In genomic region chr9:15846611-15847010, GRCh38 we compare ENCODE assay signal across 27 cellular contexts.
"Had no signal": no experiment of that assay in that cellular context is flagged by ENCODE, and none has a peak within 500 bp of the region (broad histone marks: within the 10 kb centered on the region; RNA-seq: fewer than 3 reads in every experiment).

No MANE protein-coding gene starts in this region.

- H3K4me1 Mint-ChIP-seq: activated B cell treated with CpG ODN at 0.5 μM for 24 hours; activated CD4-positive, alpha-beta T cell treated with anti-CD3 and anti-CD28 coated beads, Interleukin-2, amount 10 ng/mL, durations not matched to agents 24 days and 14 days; activated CD8-positive, alpha-beta memory T cell treated with anti-CD3 and anti-CD28 coated beads, Interleukin-2, amount 10 ng/mL, durations not matched to agents 7 days and 5 days; activated naive CD4-positive, alpha-beta T cell treated with anti-CD3 and anti-CD28 coated beads, Interleukin-2, amount 50 U/mL, for 24 hours; T-helper 17 cell had no signal

- H3K27me3 Mint-ChIP-seq: activated B cell treated with CpG ODN at 0.5 μM for 24 hours; activated CD4-positive, alpha-beta T cell treated with anti-CD3 and anti-CD28 coated beads, Interleukin-2, amount 10 ng/mL, durations not matched to agents 24 days and 14 days; activated CD8-positive, alpha-beta memory T cell treated with anti-CD3 and anti-CD28 coated beads, Interleukin-2, amount 10 ng/mL, durations not matched to agents 7 days and 5 days; activated naive CD4-positive, alpha-beta T cell treated with anti-CD3 and anti-CD28 coated beads, Interleukin-2, amount 50 U/mL, for 24 hours; activated T-cell treated with anti-CD3 and anti-CD28 coated beads, Interleukin-2, amount 50 U/mL, for 24 hours; T-helper 17 cell had no signal

- H3K36me3 Mint-ChIP-seq: activated CD8-positive, alpha-beta memory T cell treated with anti-CD3 and anti-CD28 coated beads, Interleukin-2, amount 10 ng/mL, durations not matched to agents 7 days and 5 days; activated naive CD4-positive, alpha-beta T cell treated with anti-CD3 and anti-CD28 coated beads, Interleukin-2, amount 50 U/mL, for 24 hours had no signal

- DNase-seq: activated B cell treated with CpG ODN at 0.5 μM for 24 hours; activated CD4-positive, alpha-beta T cell treated with anti-CD3 and anti-CD28 coated beads for 1 hour; activated CD4-positive, alpha-beta T cell treated with anti-CD3 and anti-CD28 coated beads, Interleukin-2, amount 10 ng/mL, durations not matched to agents 24 days and 14 days; activated CD4-positive, alpha-beta T cell treated with anti-CD3 and anti-CD28 coated beads, Interleukin-2, amount 50 U/mL, for 48 hours; activated CD8-positive, alpha-beta memory T cell treated with anti-CD3 and anti-CD28 coated beads, Interleukin-2, amount 10 ng/mL, durations not matched to agents 7 days and 5 days; activated effector memory CD4-positive, alpha-beta T cell treated with Interleukin-2 at 50 U/mL for 16 hours; activated naive CD4-positive, alpha-beta T cell; activated T-cell treated with anti-CD3 and anti-CD28 coated beads, Interleukin-2, amount 50 U/mL, for 24 hours; aorta; body of pancreas; central memory CD4-positive, alpha-beta T cell; NCI-H1092; NCI-H1417; NCI-H2029; NCI-H2107; NCI-H2171 treated with DMSO at 0.1 percent for 48 hours; NCI-H345; NCI-H510A; NCI-H526 treated with DMSO at 0.1 percent for 48 hours; NCI-H82; SIG-M5; T-helper 17 cell; T-helper 9 cell had no signal

- H3K9me3 ChIP-seq: body of pancreas had no signal

- H3K27ac ChIP-seq: body of pancreas, KMS-11 had no signal

- ATAC-seq: activated CD8-positive, alpha-beta memory T cell treated with anti-CD3 and anti-CD28 coated beads, Interleukin-2, amount 10 ng/mL, durations not matched to agents 7 days and 5 days; body of pancreas; T-helper 17 cell had no signal

- H3K4me3 Mint-ChIP-seq: activated B cell treated with CpG ODN at 0.5 μM for 24 hours; activated CD4-positive, alpha-beta T cell treated with anti-CD3 and anti-CD28 coated beads, Interleukin-2, amount 10 ng/mL, durations not matched to agents 24 days and 14 days; activated CD8-positive, alpha-beta memory T cell treated with anti-CD3 and anti-CD28 coated beads, Interleukin-2, amount 10 ng/mL, durations not matched to agents 7 days and 5 days; activated naive CD4-positive, alpha-beta T cell treated with anti-CD3 and anti-CD28 coated beads, Interleukin-2, amount 50 U/mL, for 24 hours; activated T-cell treated with anti-CD3 and anti-CD28 coated beads, Interleukin-2, amount 50 U/mL, for 24 hours; activated T-helper 1 cell treated with anti-CD3 and anti-CD28 coated beads, Interleukin-12 subunit alpha, Interleukin-12 subunit beta, Interleukin-2, Interleukin-4 antibody, amounts not matched to agents 30 ng/mL and 10 ng/mL and 1 ng/mL, durations not matched to agents 14 hours and 24 hours and 36 hours; T-helper 17 cell had no signal

- H3K27ac Mint-ChIP-seq: activated B cell treated with CpG ODN at 0.5 μM for 24 hours; activated CD4-positive, alpha-beta T cell treated with anti-CD3 and anti-CD28 coated beads, Interleukin-2, amount 10 ng/mL, durations not matched to agents 24 days and 14 days; activated CD8-positive, alpha-beta memory T cell treated with anti-CD3 and anti-CD28 coated beads, Interleukin-2, amount 10 ng/mL, durations not matched to agents 7 days and 5 days; activated naive CD4-positive, alpha-beta T cell treated with anti-CD3 and anti-CD28 coated beads, Interleukin-2, amount 50 U/mL, for 24 hours; activated T-cell treated with anti-CD3 and anti-CD28 coated beads, Interleukin-2, amount 50 U/mL, for 24 hours; activated T-helper 1 cell treated with anti-CD3 and anti-CD28 coated beads, Interleukin-12 subunit alpha, Interleukin-12 subunit beta, Interleukin-2, Interleukin-4 antibody, amounts not matched to agents 30 ng/mL and 10 ng/mL and 1 ng/mL, durations not matched to agents 14 hours and 24 hours and 36 hours; T-helper 17 cell had no signal

- H3K9me3 Mint-ChIP-seq: activated B cell treated with CpG ODN at 0.5 μM for 24 hours; activated CD4-positive, alpha-beta T cell treated with anti-CD3 and anti-CD28 coated beads, Interleukin-2, amount 10 ng/mL, durations not matched to agents 24 days and 14 days; activated naive CD4-positive, alpha-beta T cell treated with anti-CD3 and anti-CD28 coated beads, Interleukin-2, amount 50 U/mL, for 24 hours; activated T-cell treated with anti-CD3 and anti-CD28 coated beads, Interleukin-2, amount 50 U/mL, for 24 hours; activated T-helper 1 cell treated with anti-CD3 and anti-CD28 coated beads, Interleukin-12 subunit alpha, Interleukin-12 subunit beta, Interleukin-2, Interleukin-4 antibody, amounts not matched to agents 30 ng/mL and 10 ng/mL and 1 ng/mL, durations not matched to agents 14 hours and 24 hours and 36 hours had no signal

- H3K4me2 ChIP-seq: KMS-11 had no signal

- FAIRE-seq: bronchial epithelial cell had no signal

- H3K27me3 ChIP-seq: body of pancreas had no signal

- H3K9ac ChIP-seq: KMS-11 had no signal

- H3K4me3 ChIP-seq: body of pancreas had no signal
